In the genomic region with DNA sequence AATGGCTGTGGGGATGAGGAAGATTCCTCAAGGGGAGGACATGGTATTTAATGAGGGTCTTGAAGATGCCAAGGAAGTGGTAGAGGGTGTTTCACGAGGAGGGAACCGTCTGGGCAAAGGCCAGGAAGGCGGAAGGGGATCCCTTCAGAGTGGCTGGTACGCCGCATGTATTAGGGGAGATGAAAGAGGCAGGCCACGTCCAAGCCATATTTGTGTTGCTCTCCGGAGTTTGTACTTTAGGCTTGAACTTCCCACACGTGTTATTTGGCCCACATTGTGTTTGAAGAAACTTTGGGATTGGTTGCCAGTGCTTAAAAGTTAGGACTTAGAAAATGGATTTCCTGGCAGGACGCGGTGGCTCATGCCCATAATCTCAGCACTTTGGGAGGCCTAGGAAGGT, we compare ENCODE assay signal across 9 cellular contexts. TPM values are rescaled to one million over a fixed set of nuclear protein-coding genes. Genes with fewer than 3 reads are reported as not detected.
DNase-seq lines count a peak whose midpoint lies in the region; ATAC-seq and TF ChIP-seq lines count a peak whose summit lies in the region.
"Had no signal": no experiment of that assay in that cellular context is flagged by ENCODE, and none has a peak within 500 bp of the region (broad histone marks: within the 10 kb centered on the region; RNA-seq: fewer than 3 reads in every experiment).

No MANE protein-coding gene starts in this region.

- H3K27ac Mint-ChIP-seq in T-cell: peak overlapping the region; percentile 85 to 91

- peaks cover 6% of the 10 kb centered on the region for H3K36me3 Mint-ChIP-seq in T-cell

- H3K4me3 ChIP-seq in HAP-1 (peak overlapping the region; percentile 83), fibroblast of villous mesenchyme (ENCODE audit: low read depth, low read length) (peak overlapping the region; percentile 74), skeletal muscle cell (ENCODE audit: low read depth, low read length) (peak overlapping the region; percentile 73), aorta (ENCODE audit: low read length in 2 of 2) (no peak overlapping the region)

- peak overlapping the region; percentile 89 to 92 (median 91) for H3K4me3 Mint-ChIP-seq in T-cell

- peaks cover 23 to 30% (median 24%) of the 10 kb centered on the region in 3 donors for H3K4me1 Mint-ChIP-seq in T-cell

- H3K4me1 ChIP-seq in HAP-1 (no peaks in the 10 kb centered on the region; the same call in 1 of the 2 replicates), aorta (ENCODE audit: control insufficient read depth in 1 of 2, insufficient read depth in 2 of 2, low read length in 2 of 2) (no peaks in the 10 kb centered on the region)

- CTCF ChIA-PET in T-cell (lab: Charles Lee): interaction anchor here in 1 of 2 donors (2.1 kb wide), 1 partner anchor 257 kb away, joined by 6 read pairs; a partner anchor contains a TSS

- H3K9me3 Mint-ChIP-seq in T-cell: no peaks in the 10 kb centered on the region

- no peaks in the 10 kb centered on the region for H3K27me3 Mint-ChIP-seq in T-cell

- in situ Hi-C loops in HAP-1 (cut with MboI; ENCODE audit: low sequenced_read_pairs) (no loop called here), G401 (cut with HindIII; ENCODE audit: low sequenced_read_pairs) (no loop called here)

- H3K36me3 ChIP-seq in HAP-1 (replicated peaks): no peaks in the 10 kb centered on the region
- no peaks in the 10 kb centered on the region for H3K36me3 ChIP-seq in aorta (ENCODE audit: control insufficient read depth in 1 of 2, insufficient read depth in 2 of 2, low read length in 1 of 2)

- peak in 1 of 2 experiments; percentile 31 for DNase-seq in HAP-1 (ENCODE audit: low spot score in 2 of 2)
- DNase-seq in T-cell: no peak
- no peak for DNase-seq in fibroblast of villous mesenchyme (ENCODE audit: low read depth)
- DNase-seq in skeletal muscle cell (ENCODE audit: low read depth): no peak
- no peak for DNase-seq in G401 (ENCODE audit: low spot score)
- no peak for DNase-seq in aorta

- WGBS in aorta, 2 donors: 47 to 52% methylated on average over 10 of the region's 10 CpGs

- intact Hi-C loops in aorta (cut with DNase I): loop anchor here in 1 of 2 donors (10.0 kb wide), 1 partner anchor 358 kb away; no protein-coding TSS in a partner anchor

- TF ChIP-seq CTCF in fibroblast of villous mesenchyme (IDR thresholded peaks at IDR 0.05; ENCODE audit: insufficient read depth, low read depth, low read length): no peak

- POLR2A ChIA-PET in T-cell (lab: Charles Lee): no interaction called here

- ATAC-seq in T-cell (replicated peaks in 1 of 4): no peak
- ATAC-seq in GM21619 (IDR thresholded peaks at IDR 0.05; ENCODE audit: unreplicated experiment): no peak
- no peak for ATAC-seq in GM18511 (IDR thresholded peaks at IDR 0.05; ENCODE audit: unreplicated experiment)
- no peak for ATAC-seq in aorta (ENCODE audit: low FRiP score)

- H3K27me3 ChIP-seq in HAP-1 (ENCODE audit: low read depth) (no peaks in the 10 kb centered on the region), aorta (ENCODE audit: control insufficient read depth in 1 of 2, insufficient read depth in 2 of 2, low read length in 1 of 2) (no peaks in the 10 kb centered on the region)

- H3K9me3 ChIP-seq in HAP-1 (no peaks in the 10 kb centered on the region), aorta (ENCODE audit: control insufficient read depth, low read length) (no peaks in the 10 kb centered on the region)

- H3K27ac ChIP-seq in aorta (ENCODE audit: low read depth in 1 of 2, low read length in 2 of 2): no peak overlapping the region

RNA-seq across cellular contexts. Expression of gene FXN, which starts 1.2 kb away (rescaled TPM):
- total RNA-seq in T-cell (10 to 100 TPM; 13.1 to 20.3 (median 15.9) TPM), fibroblast of villous mesenchyme (2.6 TPM in 2 replicates), aorta (1 to 10 TPM; 7.1 to 7.3 TPM)
- 8.7 and 29.9 TPM in 2 replicates for total RNA-seq in G401 (2014; rRNA removed; shearing (Covaris generic))
- 1 to 10 TPM; 2.8 to 7.8 TPM for polyA plus RNA-seq in aorta

RNA-seq across cellular contexts. Expression of gene PRKACG, which starts 22.9 kb away (rescaled TPM):
- total RNA-seq in T-cell (not detected), fibroblast of villous mesenchyme (not detected in 2 replicates), aorta (not detected)
- total RNA-seq in G401 (2014; rRNA removed; shearing (Covaris generic)): not detected in 2 replicates
- polyA plus RNA-seq in aorta: not detected
- total RNA-seq: activated CD8-positive, alpha-beta memory T cell treated with anti-CD3 and anti-CD28 coated beads for 36 hours had no signal

Comparison
In these comparisons a context has a peak if more than half of its experiments do, and no peak if none do; other contexts are left out.
1. H3K4me3 ChIP-seq: peak in HAP-1 (single experiment), fibroblast of villous mesenchyme (single experiment) and skeletal muscle cell (single experiment); none in aorta (0 of 2).